13 cellular contexts compared by ENCODE assay signal in genomic region chr10:69845574-69846251, GRCh38. TPM values are rescaled to one million over a fixed set of nuclear protein-coding genes. Genes with fewer than 3 reads are reported as not detected.
DNase-seq lines count a peak whose midpoint lies in the region; ATAC-seq, FAIRE-seq and TF ChIP-seq lines count a peak whose summit lies in the region.
"Had no signal": no experiment of that assay in that cellular context is flagged by ENCODE, and none has a peak within 500 bp of the region (broad histone marks: within the 10 kb centered on the region; RNA-seq: fewer than 3 reads in every experiment).

No MANE protein-coding gene starts in this region.

- no peaks in the 10 kb centered on the region for H3K9me3 ChIP-seq in HepG2 (ENCODE audit: low read length)
- no peaks in the 10 kb centered on the region for H3K9me3 ChIP-seq in Karpas-422 (ENCODE audit: low read length)
- no peaks in the 10 kb centered on the region for H3K9me3 ChIP-seq in vagina

- POLR2A ChIA-PET in HepG2 (lab: Yijun Ruan, JAX), result no interaction called here

- peak; percentile 78 for DNase-seq in Right ventricle myocardium superior
- DNase-seq in cardiac septum (ENCODE audit: low spot score), result no peak
- peak; percentile 48 to 70 for DNase-seq in cardiac fibroblast (ENCODE audit: low read depth in 2 of 2)
- no peak for DNase-seq in HepG2 (ENCODE audit: low spot score)
- DNase-seq in Karpas-422, result no peak
- no peak for DNase-seq in vagina (ENCODE audit: extremely low spot score in 2 of 2)
- no peak for DNase-seq in HPDE6-E6E7 (ENCODE audit: extremely low spot score)
- DNase-seq: AML-193; NCI-H146; stimulated activated naive B cell treated with anti-CD40 and anti-IgM and Interleukin-4, amounts not matched to agents 10 μg/mL and 1 μg/mL and 100 μg/mL, for 72 hours; T-helper 2 cell had no signal

- H3K9ac ChIP-seq in HepG2 (ENCODE audit: insufficient read depth, low read depth, low read length), result no peak overlapping the region
- no peak overlapping the region for H3K9ac ChIP-seq in Karpas-422 (ENCODE audit: low read length)

- peaks cover 1 to 50% of the 10 kb centered on the region in 2 experiments for H3K27me3 ChIP-seq in HepG2 (ENCODE audit: control insufficient read depth in 1 of 2, insufficient read depth in 2 of 2, low read length in 2 of 2)
- H3K27me3 ChIP-seq in Karpas-422 (ENCODE audit: low read length), result no peaks in the 10 kb centered on the region
- H3K27me3 ChIP-seq in vagina, result no peaks in the 10 kb centered on the region

- no peaks in the 10 kb centered on the region for H4K20me1 ChIP-seq in HepG2 (ENCODE audit: insufficient read depth, low read length)
- H4K20me1 ChIP-seq in Karpas-422 (ENCODE audit: insufficient read depth, low read depth, low read length), result no peaks in the 10 kb centered on the region; the same call in 1 of the 2 replicates

- ATAC-seq in Right ventricle myocardium superior (ENCODE audit: poor library complexity) (peak; percentile 90), HepG2 (no peak), GM21515 (IDR thresholded peaks at IDR 0.05; ENCODE audit: unreplicated experiment) (no peak)
- ATAC-seq: stimulated activated naive B cell treated with anti-CD40 and anti-IgM and Interleukin-4, amounts not matched to agents 10 μg/mL and 1 μg/mL and 100 μg/mL, for 72 hours had no signal

- in situ Hi-C loops in HepG2 (cut with HindIII; ENCODE audit: extremely low pct_ligation_motif_present, low pct_unique_long_range_greater_than_20kb), result no loop called here

- no peaks in the 10 kb centered on the region for H3K9me2 ChIP-seq in Karpas-422 (replicated peaks; ENCODE audit: insufficient read depth, low read length)

- H3K36me3 ChIP-seq in HepG2 (replicated peaks in 1 of 2; ENCODE audit: control insufficient read depth in 1 of 2, insufficient read depth in 2 of 2, low read length in 2 of 2) (no peaks in the 10 kb centered on the region), Karpas-422 (ENCODE audit: insufficient read depth, low read length) (no peaks in the 10 kb centered on the region), vagina (no peaks in the 10 kb centered on the region)

- H3K4me3 ChIP-seq in cardiac fibroblast (replicated peaks in 1 of 2; ENCODE audit: low read depth in 2 of 2, low read length in 2 of 2) (no peak overlapping the region), HepG2 (replicated peaks in 1 of 3; ENCODE audit: insufficient read depth in 1 of 3, low read depth in 2 of 3, low read length in 3 of 3) (no peak overlapping the region), Karpas-422 (ENCODE audit: low read length) (no peak overlapping the region), vagina (no peak overlapping the region)

- H3K27ac ChIP-seq in HepG2 (ENCODE audit: extremely low read length, insufficient read depth, low read length) (no peak overlapping the region), Karpas-422 (ENCODE audit: low read length) (no peak overlapping the region), vagina (no peak overlapping the region)

- WGBS in HepG2 (ENCODE audit: low lambda C conversion rate), result 3% methylated on average over 4 of the region's 6 CpGs

- TF ChIP-seq POLR2A in HepG2 (IDR thresholded peaks at IDR 0.05; ENCODE audit: insufficient read depth in 1 of 2, low read depth in 2 of 2, low read length in 2 of 2) (no peak), vagina (IDR thresholded peaks at IDR 0.05) (no peak)

- BruUV-seq in HepG2 (replicated peaks; lab: Mats Ljungman, UMichigan), result no TSS peak

- TF ChIP-seq CTCF in cardiac fibroblast (IDR thresholded peaks at IDR 0.05; ENCODE audit: low read depth, low read length) (no peak), HepG2 (CRISPR knock-in tag; IDR thresholded peaks at IDR 0.05) (no peak), vagina (IDR thresholded peaks at IDR 0.05) (no peak)

- TF ChIP-seq RAD21 in HepG2 (CRISPR knock-in tag; IDR thresholded peaks at IDR 0.05), result no peak

- no peak for FAIRE-seq in HepG2 (lab: Jason Lieb, UNC)
- FAIRE-seq: frontal cortex had no signal

- H3K4me2 ChIP-seq in HepG2 (ENCODE audit: low read depth, low read length), result no peak overlapping the region
- no peak overlapping the region for H3K4me2 ChIP-seq in Karpas-422 (ENCODE audit: low read depth, low read length, poor library complexity, severe bottlenecking)

- TF ChIP-seq EP300 in HepG2 (IDR thresholded peaks at IDR 0.05; ENCODE audit: low read depth in 2 of 2, low read length in 2 of 2) (no peak), HepG2 (CRISPR knock-in tag; IDR thresholded peaks at IDR 0.05; ENCODE audit: borderline replicate concordance) (no peak)

- CTCF ChIA-PET in HepG2 (lab: Yijun Ruan, JAX; ENCODE audit: low intra/inter-chr PET ratio, low total read pairs), result no interaction called here

- intact Hi-C loops in Right ventricle myocardium superior (cut with DNase I), result no loop called here
- intact Hi-C loops in cardiac septum (cut with DNase I), result no loop called here
- intact Hi-C loops in HepG2 (cut with micrococcal nuclease; ENCODE audit: unreplicated experiment), result no loop called here
- intact Hi-C loops in vagina (cut with DNase I), result no loop called here

- no peaks in the 10 kb centered on the region for H3K79me2 ChIP-seq in HepG2 (ENCODE audit: insufficient read depth, low read length)
- no peaks in the 10 kb centered on the region for H3K79me2 ChIP-seq in Karpas-422 (ENCODE audit: low read length)

- H3K4me1 ChIP-seq in HepG2 (ENCODE audit: insufficient read depth, low read length), result no peaks in the 10 kb centered on the region
- peaks cover 4% of the 10 kb centered on the region; the same call in 1 of the 2 replicates for H3K4me1 ChIP-seq in Karpas-422 (ENCODE audit: low read length)
- H3K4me1 ChIP-seq in vagina, result peaks cover 10% of the 10 kb centered on the region

- H2AFZ ChIP-seq in HepG2 (ENCODE audit: low read length) (no peak overlapping the region), Karpas-422 (ENCODE audit: low read length) (no peak overlapping the region)

TF ChIP-seq in HepG2, 621 proteins besides CTCF, POLR2A, EP300 and RAD21:
- TF ChIP-seq MAFF (IDR thresholded peaks at IDR 0.05; ENCODE audit: low read depth, low read length) (peak; percentile 76), MAFK (conservative IDR thresholded peaks at IDR 0.05 in 1 of 2, IDR thresholded peaks at IDR 0.05 in 1 of 2; ENCODE audit: low read length in 2 of 2) (peak; percentile 81 to 84), SAFB2 (CRISPR knock-in tag; IDR thresholded peaks at IDR 0.05; ENCODE audit: borderline replicate concordance, low read depth) (no peak)
- TF ChIP-seq, protein P1, sequence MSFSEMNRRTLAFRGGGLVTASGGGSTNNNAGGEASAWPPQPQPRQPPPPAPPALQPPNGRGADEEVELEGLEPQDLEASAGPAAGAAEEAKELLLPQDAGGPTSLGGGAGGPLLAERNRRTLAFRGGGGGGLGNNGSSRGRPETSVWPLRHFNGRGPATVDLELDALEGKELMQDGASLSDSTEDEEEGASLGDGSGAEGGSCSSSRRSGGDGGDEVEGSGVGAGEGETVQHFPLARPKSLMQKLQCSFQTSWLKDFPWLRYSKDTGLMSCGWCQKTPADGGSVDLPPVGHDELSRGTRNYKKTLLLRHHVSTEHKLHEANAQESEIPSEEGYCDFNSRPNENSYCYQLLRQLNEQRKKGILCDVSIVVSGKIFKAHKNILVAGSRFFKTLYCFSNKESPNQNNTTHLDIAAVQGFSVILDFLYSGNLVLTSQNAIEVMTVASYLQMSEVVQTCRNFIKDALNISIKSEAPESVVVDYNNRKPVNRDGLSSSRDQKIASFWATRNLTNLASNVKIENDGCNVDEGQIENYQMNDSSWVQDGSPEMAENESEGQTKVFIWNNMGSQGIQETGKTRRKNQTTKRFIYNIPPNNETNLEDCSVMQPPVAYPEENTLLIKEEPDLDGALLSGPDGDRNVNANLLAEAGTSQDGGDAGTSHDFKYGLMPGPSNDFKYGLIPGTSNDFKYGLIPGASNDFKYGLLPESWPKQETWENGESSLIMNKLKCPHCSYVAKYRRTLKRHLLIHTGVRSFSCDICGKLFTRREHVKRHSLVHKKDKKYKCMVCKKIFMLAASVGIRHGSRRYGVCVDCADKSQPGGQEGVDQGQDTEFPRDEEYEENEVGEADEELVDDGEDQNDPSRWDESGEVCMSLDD (CRISPR knock-in tag; IDR thresholded peaks at IDR 0.05; ENCODE audit: borderline replicate concordance), result no peak
TF ChIP-seq in HepG2: peak in this region for 2.

RNA-seq across cellular contexts. Expression of gene COL13A1, which starts 44.0 kb away (rescaled TPM):
- total RNA-seq in Right ventricle myocardium superior, result 0.89 TPM
- 9.5 TPM for total RNA-seq in cardiac septum
- not detected in 2 replicates for total RNA-seq in HepG2 (2016; rRNA removed; fragmentation: Illumina TruSeq; extraction: Trizol)
- total RNA-seq in HepG2 (2016; cell fraction: cytosol; rRNA removed; fragmentation: Illumina TruSeq; extraction: Trizol; ENCODE audit: low read depth), result not detected in 2 replicates
- total RNA-seq in HepG2 (2016; cell fraction: insoluble cytoplasmic fraction; rRNA removed; fragmentation: Illumina TruSeq; extraction: Trizol), result not detected in 2 replicates
- not detected in 2 replicates for total RNA-seq in HepG2 (2016; cell fraction: membrane; rRNA removed; fragmentation: Illumina TruSeq; extraction: Trizol)
- not detected in 2 replicates for total RNA-seq in HepG2 (2016; cell fraction: nucleus; rRNA removed; fragmentation: Illumina TruSeq; extraction: Trizol)
- 0.07 and 0.22 TPM in 2 replicates for polyA plus RNA-seq in HepG2 (2011; rRNA removed)
- 0.04 TPM in 1 of 2 replicates, not detected in the other for polyA plus RNA-seq in HepG2 (2011; cell fraction: cytosol; rRNA removed)
- polyA plus RNA-seq in HepG2 (2011; cell fraction: nucleus; rRNA removed), result 1.5 and 3.2 TPM in 2 replicates
- not detected in 2 replicates for polyA plus RNA-seq in HepG2 (2012)
- polyA plus RNA-seq in HepG2 (2016; cell fraction: cytosol; fragmentation: Illumina TruSeq; extraction: Trizol; ENCODE audit: low read depth), result not detected in 2 replicates
- not detected in 2 replicates for polyA plus RNA-seq in HepG2 (2016; cell fraction: insoluble cytoplasmic fraction; fragmentation: Illumina TruSeq; extraction: Trizol; ENCODE audit: low read depth)
- polyA plus RNA-seq in HepG2 (2016; cell fraction: membrane; fragmentation: Illumina TruSeq; extraction: Trizol; ENCODE audit: low read depth), result not detected in 2 replicates
- not detected in 2 replicates for polyA plus RNA-seq in HepG2 (2016; cell fraction: nucleus; fragmentation: Illumina TruSeq; extraction: Trizol; ENCODE audit: insufficient read depth, low read depth)
- polyA minus RNA-seq in HepG2 (2011; rRNA and poly(A)+ RNA removed; ENCODE audit: low replicate concordance), result 0.07 TPM in 1 of 2 replicates, not detected in the other
- polyA minus RNA-seq in HepG2 (2011; cell fraction: cytosol; rRNA and poly(A)+ RNA removed), result not detected in 2 replicates
- not detected in 2 replicates for polyA minus RNA-seq in HepG2 (2011; cell fraction: nucleus; rRNA and poly(A)+ RNA removed)
- total RNA-seq in Karpas-422 (2014; rRNA removed; shearing (Covaris generic); ENCODE audit: low replicate concordance), result not detected in 2 replicates
- not detected for total RNA-seq in vagina

Comparison
In these comparisons a context has a peak if more than half of its experiments do, and no peak if none do; other contexts are left out.
1. DNase-seq: peak in Right ventricle myocardium superior (single experiment) and cardiac fibroblast (2 of 2); none in cardiac septum (single experiment), HepG2 (single experiment), Karpas-422 (single experiment), vagina (0 of 2) and HPDE6-E6E7 (single experiment).